ENCODE assay signal across 17 cellular contexts in the genomic region with DNA sequence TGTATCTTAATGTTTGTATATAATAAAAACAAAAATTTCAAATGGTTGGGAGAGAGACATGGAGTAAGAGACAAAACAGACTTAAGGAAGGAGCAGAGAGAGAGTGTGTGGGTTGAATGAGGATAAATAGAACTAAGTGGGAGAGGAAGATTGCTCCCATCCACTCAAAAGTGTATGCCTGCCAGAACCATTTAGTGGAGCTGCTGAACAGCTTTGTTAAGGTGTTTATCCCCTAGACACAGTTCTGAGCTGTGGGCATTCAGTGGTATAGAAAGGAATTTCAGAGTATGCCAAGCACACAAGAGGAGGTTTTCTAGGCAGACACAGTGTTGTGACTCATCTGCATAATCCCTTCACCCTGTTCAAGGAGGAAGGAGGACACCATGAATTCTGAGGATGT.
DNase-seq lines count a peak whose midpoint lies in the region; ATAC-seq, FAIRE-seq and TF ChIP-seq lines count a peak whose summit lies in the region.
"Had no signal": no experiment of that assay in that cellular context is flagged by ENCODE, and none has a peak within 500 bp of the region (broad histone marks: within the 10 kb centered on the region; RNA-seq: fewer than 3 reads in every experiment).

No MANE protein-coding gene starts in this region.

- POLR2A ChIA-PET in A549 (lab: Yijun Ruan, JAX): no interaction called here

- DNase-seq in A549 (ENCODE audit: low read depth in 1 of 2, low spot score in 1 of 2): peak in 1 of 2 experiments; percentile 25
- DNase-seq in HK-2 (ENCODE audit: unreplicated experiment): peak; percentile 10
- DNase-seq in adipocyte (ENCODE audit: low read depth): peak; percentile 72
- peak; percentile 12 for DNase-seq in kidney epithelial cell (ENCODE audit: low read depth)
- DNase-seq in activated T-cell treated with anti-CD3 and anti-CD28 coated beads for 4 hours: no peak
- no peak for DNase-seq in NCI-H1436 (lab: John Stamatoyannopoulos, UW)
- no peak for DNase-seq in upper lobe of left lung
- DNase-seq: activated CD8-positive, alpha-beta memory T cell treated with anti-CD3 and anti-CD28 coated beads, Interleukin-2, amount 10 ng/mL, durations not matched to agents 7 days and 5 days; activated naive CD8-positive, alpha-beta T cell treated with anti-CD3 and anti-CD28 coated beads for 36 hours; Karpas-422; left ventricle myocardium inferior; Peyer's patch had no signal

- H3K4me1 ChIP-seq in A549 (no peaks in the 10 kb centered on the region), adipocyte (ENCODE audit: control insufficient read depth, insufficient read depth, low read length) (no peaks in the 10 kb centered on the region), upper lobe of left lung (no peaks in the 10 kb centered on the region)
- H3K4me1 ChIP-seq: gastroesophageal sphincter, left ventricle myocardium inferior, Peyer's patch had no signal

- H3K27me3 ChIP-seq in adipocyte (replicated peaks; ENCODE audit: control insufficient read depth, insufficient read depth, low read length): no peaks in the 10 kb centered on the region
- H3K27me3 ChIP-seq in kidney epithelial cell (ENCODE audit: control insufficient read depth, insufficient read depth, low read length): no peaks in the 10 kb centered on the region
- no peaks in the 10 kb centered on the region for H3K27me3 ChIP-seq in upper lobe of left lung
- H3K27me3 ChIP-seq: gastroesophageal sphincter, neutrophil, Peyer's patch had no signal

- 0 out of 3 replicates have a peak overlapping the region, but pooled peaks have one; percentile 9 for H3K4me2 ChIP-seq in A549

- peaks cover 5% of the 10 kb centered on the region; the same call in 1 of the 3 replicates for H3K9me3 ChIP-seq in A549
- peaks cover 5% of the 10 kb centered on the region for H3K9me3 ChIP-seq in adipocyte (ENCODE audit: control insufficient read depth, low read length)
- peaks cover 0 to 6% (median 1%) of the 10 kb centered on the region in 4 donors for H3K9me3 ChIP-seq in upper lobe of left lung
- H3K9me3 ChIP-seq: neutrophil, Peyer's patch had no signal

- H3K4me3 ChIP-seq in A549 (no peak overlapping the region), adipocyte (ENCODE audit: low read length) (no peak overlapping the region), kidney epithelial cell (ENCODE audit: low read depth, low read length) (no peak overlapping the region), upper lobe of left lung (no peak overlapping the region)
- H3K4me3 ChIP-seq: gastroesophageal sphincter, left ventricle myocardium inferior, Peyer's patch had no signal

- H3K27ac ChIP-seq in A549 (no peak overlapping the region), upper lobe of left lung (no peak overlapping the region)
- H3K27ac ChIP-seq: gastroesophageal sphincter, left ventricle myocardium inferior, neutrophil, Peyer's patch had no signal

- no peak for TF ChIP-seq EP300 in A549 (IDR thresholded peaks at IDR 0.05)
- no peak for TF ChIP-seq EP300 in upper lobe of left lung (IDR thresholded peaks at IDR 0.05)

- no peak for TF ChIP-seq RAD21 in A549 (conservative IDR thresholded peaks at IDR 0.05 in 1 of 2, IDR thresholded peaks at IDR 0.05 in 1 of 2)

- H3K36me3 ChIP-seq in adipocyte (ENCODE audit: control insufficient read depth, insufficient read depth, low read length, severe bottlenecking): no peaks in the 10 kb centered on the region
- no peaks in the 10 kb centered on the region for H3K36me3 ChIP-seq in kidney epithelial cell (ENCODE audit: control insufficient read depth, insufficient read depth, low read length)
- H3K36me3 ChIP-seq in upper lobe of left lung: no peaks in the 10 kb centered on the region
- H3K36me3 ChIP-seq: gastroesophageal sphincter, left ventricle myocardium inferior, neutrophil, Peyer's patch had no signal

- ATAC-seq in A549 (peak; percentile 56 to 76; a peak in 5 of 6 replicates), upper lobe of left lung (ENCODE audit: low FRiP score in 2 of 2) (no peak), HG03135 (IDR thresholded peaks at IDR 0.05; ENCODE audit: unreplicated experiment) (no peak)
- ATAC-seq: activated CD8-positive, alpha-beta memory T cell treated with anti-CD3 and anti-CD28 coated beads, Interleukin-2, amount 10 ng/mL, durations not matched to agents 7 days and 5 days; gastroesophageal sphincter had no signal

- no peak for TF ChIP-seq POLR2A in A549 (IDR thresholded peaks at IDR 0.05; ENCODE audit: low read length)
- TF ChIP-seq POLR2A in upper lobe of left lung (IDR thresholded peaks at IDR 0.05): no peak

- TF ChIP-seq CTCF in A549 (IDR thresholded peaks at IDR 0.05) (no peak), kidney epithelial cell (IDR thresholded peaks at IDR 0.05; ENCODE audit: insufficient read depth, low read length, poor library complexity, severe bottlenecking) (no peak), upper lobe of left lung (IDR thresholded peaks at IDR 0.05) (no peak)

- CTCF ChIA-PET in A549 (lab: Yijun Ruan, JAX): no interaction called here

- FAIRE-seq in A549 (lab: Jason Lieb, UNC): no peak
- FAIRE-seq: G401.6, GM18507 had no signal

- H3K9ac ChIP-seq in adipocyte (ENCODE audit: low read length): no peak overlapping the region

TF ChIP-seq in A549, 52 proteins besides CTCF, POLR2A, EP300 and RAD21:
- TF ChIP-seq FOXS1 (CRISPR knock-in tag; IDR thresholded peaks at IDR 0.05): no peak
- no peak for TF ChIP-seq ZC3H11A (IDR thresholded peaks at IDR 0.05)
- no peak for TF ChIP-seq NR3C1 (IDR thresholded peaks at IDR 0.05)
- no peak for TF ChIP-seq EHMT2 (IDR thresholded peaks at IDR 0.05; ENCODE audit: low read depth)
- TF ChIP-seq RFX5 (IDR thresholded peaks at IDR 0.05): no peak
- no peak for TF ChIP-seq ESRRA (IDR thresholded peaks at IDR 0.05; ENCODE audit: borderline replicate concordance, low read length)
- TF ChIP-seq KDM1A (IDR thresholded peaks at IDR 0.05; ENCODE audit: low read depth): no peak
- TF ChIP-seq RARB (CRISPR knock-in tag; IDR thresholded peaks at IDR 0.05): no peak
TF ChIP-seq in A549: peak in this region for 0.

Comparison
In these comparisons a context has a peak if more than half of its experiments do, and no peak if none do; other contexts are left out.
1. ATAC-seq: peak in A549 (2 of 2); none in upper lobe of left lung (0 of 2) and HG03135 (single experiment).
2. DNase-seq: peak in HK-2 (single experiment), adipocyte (single experiment) and kidney epithelial cell (single experiment); none in activated T-cell treated with anti-CD3 and anti-CD28 coated beads for 4 hours (single experiment), NCI-H1436 (single experiment) and upper lobe of left lung (0 of 2).